ENCODE assay signal across 8 cellular contexts in genomic region chr12:76031081-76031413, GRCh38. TPM values are rescaled to one million over a fixed set of nuclear protein-coding genes. Genes with fewer than 3 reads are reported as not detected.
DNase-seq lines count a peak whose midpoint lies in the region; ATAC-seq, FAIRE-seq and TF ChIP-seq lines count a peak whose summit lies in the region.

No MANE protein-coding gene starts in this region.

- H3K27me3 Mint-ChIP-seq in activated naive CD8-positive, alpha-beta T cell treated with anti-CD3 and anti-CD28 coated beads, Interleukin-2, amount 50 U/mL, for 24 hours = peaks cover 3% of the 10 kb centered on the region

- H3K4me3 ChIP-seq in keratinocyte (ENCODE audit: control insufficient read depth in 2 of 3, extremely low read depth in 1 of 3, insufficient read depth in 2 of 3, low read depth in 1 of 3, low read length in 3 of 3) (peak overlapping the region; percentile 94 to 98 (median 96)), thoracic aorta (peak overlapping the region; percentile 95)

- DNase-seq in activated naive CD8-positive, alpha-beta T cell treated with anti-CD3 and anti-CD28 coated beads, Interleukin-2, amount 50 U/mL, for 24 hours = no peak
- DNase-seq in keratinocyte (ENCODE audit: low read depth, low spot score) (no peak), thoracic aorta (ENCODE audit: low spot score) (no peak), dermis blood vessel endothelial cell (no peak), OCI-M2 (lab: John Stamatoyannopoulos, UW; ENCODE audit: unreplicated experiment) (no peak), amniotic stem cell (lab: John Stamatoyannopoulos, UW) (no peak)

- peak overlapping the region; percentile 96 for H3K27ac Mint-ChIP-seq in activated naive CD8-positive, alpha-beta T cell treated with anti-CD3 and anti-CD28 coated beads, Interleukin-2, amount 50 U/mL, for 24 hours

- H2AFZ ChIP-seq in keratinocyte (ENCODE audit: control insufficient read depth, low read length) = no peak overlapping the region

- H3K36me3 ChIP-seq in keratinocyte (ENCODE audit: control insufficient read depth in 2 of 2, extremely low read depth in 1 of 2, insufficient read depth in 2 of 2, low read length in 2 of 2) (peaks cover 4 to 22% of the 10 kb centered on the region in 2 experiments), thoracic aorta (no peaks in the 10 kb centered on the region)

- peak overlapping the region; percentile 13 for H3K4me2 ChIP-seq in keratinocyte (ENCODE audit: control insufficient read depth, extremely low read depth, insufficient read depth, low read depth, low read length)

- H3K4me3 Mint-ChIP-seq in activated naive CD8-positive, alpha-beta T cell treated with anti-CD3 and anti-CD28 coated beads, Interleukin-2, amount 50 U/mL, for 24 hours = peak overlapping the region; percentile 93

- TF ChIP-seq CTCF in keratinocyte (optimal IDR thresholded peaks at IDR 0.05 in 1 of 3, IDR thresholded peaks at IDR 0.05 in 1 of 3, conservative IDR thresholded peaks at IDR 0.05 in 1 of 3; ENCODE audit: extremely low read depth in 1 of 3, insufficient read depth in 2 of 3, low read length in 3 of 3) (no peak), thoracic aorta (IDR thresholded peaks at IDR 0.05) (no peak)

- H3K9me1 ChIP-seq in keratinocyte (ENCODE audit: control insufficient read depth, extremely low read depth, insufficient read depth, low read length) = no peaks in the 10 kb centered on the region

- peak; percentile 6 for ATAC-seq in GM18870 (IDR thresholded peaks at IDR 0.05; ENCODE audit: unreplicated experiment)
- peak; percentile 10 for ATAC-seq in HG03196 (IDR thresholded peaks at IDR 0.05; ENCODE audit: unreplicated experiment)
- peak; percentile 15 for ATAC-seq in activated naive CD8-positive, alpha-beta T cell treated with anti-CD3 and anti-CD28 coated beads, Interleukin-2, amount 50 U/mL, for 24 hours
- ATAC-seq in thoracic aorta (ENCODE audit: insufficient number of reproducible peaks, low FRiP score, low read depth) = no peak

- peaks cover 45% of the 10 kb centered on the region for H3K36me3 Mint-ChIP-seq in activated naive CD8-positive, alpha-beta T cell treated with anti-CD3 and anti-CD28 coated beads, Interleukin-2, amount 50 U/mL, for 24 hours (ENCODE audit: low read depth)

- FAIRE-seq in keratinocyte (lab: Jason Lieb, UNC) = no peak

- H3K4me1 Mint-ChIP-seq in activated naive CD8-positive, alpha-beta T cell treated with anti-CD3 and anti-CD28 coated beads, Interleukin-2, amount 50 U/mL, for 24 hours = peaks cover 64% of the 10 kb centered on the region

- H3K4me1 ChIP-seq in keratinocyte (ENCODE audit: control insufficient read depth, extremely low read depth, insufficient read depth, low read length) = peaks cover 12% of the 10 kb centered on the region
- peaks cover 13 to 31% of the 10 kb centered on the region in 2 donors for H3K4me1 ChIP-seq in thoracic aorta (ENCODE audit: control insufficient read depth in 1 of 2, low read depth in 2 of 2)

- H3K9me3 Mint-ChIP-seq in activated naive CD8-positive, alpha-beta T cell treated with anti-CD3 and anti-CD28 coated beads, Interleukin-2, amount 50 U/mL, for 24 hours = no peaks in the 10 kb centered on the region

- H3K9me3 ChIP-seq in keratinocyte (ENCODE audit: control insufficient read depth, low read depth, low read length) (no peaks in the 10 kb centered on the region), thoracic aorta (no peaks in the 10 kb centered on the region)

- H3K79me2 ChIP-seq in keratinocyte (ENCODE audit: control insufficient read depth, insufficient read depth, low read length) = peaks cover 43% of the 10 kb centered on the region

- H4K20me1 ChIP-seq in keratinocyte (ENCODE audit: control insufficient read depth, extremely low read depth, insufficient read depth, low read length) = peaks cover 9% of the 10 kb centered on the region

- dilution Hi-C loops in keratinocyte (cut with MboI; ENCODE audit: extremely low pct_ligation_motif_present, low sequenced_read_pairs) = no loop called here

- peak overlapping the region; percentile 95 for H3K9ac ChIP-seq in keratinocyte (ENCODE audit: control insufficient read depth, extremely low read depth, insufficient read depth, low read length)

- H3K27me3 ChIP-seq in keratinocyte (ENCODE audit: control insufficient read depth, extremely low read depth, insufficient read depth, low read length) (no peaks in the 10 kb centered on the region), thoracic aorta (replicated peaks; ENCODE audit: insufficient read depth) (no peaks in the 10 kb centered on the region)

- H3K27ac ChIP-seq in keratinocyte (ENCODE audit: control insufficient read depth, insufficient read depth, low read length) (peak overlapping the region; percentile 94), thoracic aorta (peak overlapping the region; percentile 95 to 98)

RNA-seq across cellular contexts. Expression of gene PHLDA1, which starts 0.5 kb away (rescaled TPM):
- 107 to 144 TPM (median 118 TPM) in 3 replicates for polyA plus RNA-seq in keratinocyte
- polyA plus RNA-seq in keratinocyte (2011; ENCODE audit: low read depth) = 49.0 TPM
- polyA plus RNA-seq in keratinocyte (2011; cell fraction: cytosol; rRNA removed) = 87.1 and 90.4 TPM in 2 replicates
- polyA plus RNA-seq in keratinocyte (2011; cell fraction: nucleus; rRNA removed) = 128 and 137 TPM in 2 replicates
- 113 and 158 TPM in 2 replicates for polyA plus RNA-seq in keratinocyte (2012; ENCODE audit: low replicate concordance)
- 52.6 to 84.2 TPM (median 78.2 TPM) in 3 replicates for polyA minus RNA-seq in keratinocyte
- polyA minus RNA-seq in keratinocyte (2011; cell fraction: cytosol; rRNA and poly(A)+ RNA removed) = 201 TPM
- polyA minus RNA-seq in keratinocyte (2011; cell fraction: nucleus; rRNA and poly(A)+ RNA removed) = 108 and 134 TPM in 2 replicates
- total RNA-seq in thoracic aorta (10 to 100 TPM; 27.3 to 35.3 TPM), dermis blood vessel endothelial cell (23.5 and 26.5 TPM in 2 replicates)

RNA-seq across cellular contexts. Expression of gene NAP1L1, which starts 53.4 kb away (rescaled TPM):
- 161 to 384 TPM (median 345 TPM) in 3 replicates for polyA plus RNA-seq in keratinocyte
- polyA plus RNA-seq in keratinocyte (2011; ENCODE audit: low read depth) = 1,011 TPM
- polyA plus RNA-seq in keratinocyte (2011; cell fraction: cytosol; rRNA removed) = 227 and 300 TPM in 2 replicates
- 112 and 187 TPM in 2 replicates for polyA plus RNA-seq in keratinocyte (2011; cell fraction: nucleus; rRNA removed)
- polyA plus RNA-seq in keratinocyte (2012; ENCODE audit: low replicate concordance) = 344 and 391 TPM in 2 replicates
- 9.8 to 110 TPM (median 43.1 TPM) in 3 replicates for polyA minus RNA-seq in keratinocyte
- 136 TPM for polyA minus RNA-seq in keratinocyte (2011; cell fraction: cytosol; rRNA and poly(A)+ RNA removed)
- 47.4 and 71.4 TPM in 2 replicates for polyA minus RNA-seq in keratinocyte (2011; cell fraction: nucleus; rRNA and poly(A)+ RNA removed)
- total RNA-seq in thoracic aorta = 100 to 1,000 TPM; 178 to 316 TPM
- 253 and 400 TPM in 2 replicates for total RNA-seq in dermis blood vessel endothelial cell
